ENCODE assay signal across 12 cellular contexts in the genomic region with DNA sequence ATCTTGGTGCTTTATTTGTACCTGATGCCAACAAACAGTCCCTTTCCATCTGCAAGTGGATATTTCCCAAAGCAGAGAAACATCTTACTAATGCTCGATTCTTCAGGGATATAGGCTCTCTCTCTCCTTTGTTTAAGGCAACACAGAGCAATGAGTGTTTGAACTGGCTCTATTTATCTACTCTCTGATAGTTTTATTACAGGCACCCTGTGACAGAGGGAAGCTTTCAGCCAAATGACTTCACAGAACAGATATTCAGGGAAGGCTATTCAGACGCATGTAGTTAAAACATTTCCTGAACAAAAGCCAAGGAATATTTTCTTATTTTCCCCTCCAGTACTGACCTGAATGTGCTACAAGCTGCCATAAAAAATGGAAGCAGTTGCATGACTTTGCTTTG.
A peak's percentile ranks its signal among the peaks of the same experiment; 100 is the strongest.
DNase-seq lines count a peak whose midpoint lies in the region; ATAC-seq and TF ChIP-seq lines count a peak whose summit lies in the region.
"Had no signal": no experiment of that assay in that cellular context is flagged by ENCODE, and none has a peak within 500 bp of the region (broad histone marks: within the 10 kb centered on the region; RNA-seq: fewer than 3 reads in every experiment).

No MANE protein-coding gene starts in this region.

- no peak overlapping the region for H3K4me2 ChIP-seq in neuronal stem cell (ENCODE audit: insufficient read depth, low read length, poor library complexity, severe bottlenecking)

- no peak overlapping the region for H3K18ac ChIP-seq in neuronal stem cell (ENCODE audit: low read length)

- BruUV-seq in A673 (replicated peaks; lab: Mats Ljungman, UMichigan): no TSS peak

- intact Hi-C loops in A673 (cut with micrococcal nuclease; ENCODE audit: unreplicated experiment): no loop called here

- peak; percentile 3 for DNase-seq in A673 (ENCODE audit: low spot score)
- DNase-seq in MG63: peak; percentile 65
- peak; percentile 27 for DNase-seq in astrocyte of the cerebellum (ENCODE audit: low read depth)
- peak; percentile 23 for DNase-seq in kidney tubule cell (ENCODE audit: low spot score)
- DNase-seq in NOMO-1 treated with dmso at 0.1 percent for 144 hours (lab: John Stamatoyannopoulos, UW; ENCODE audit: unreplicated experiment): no peak
- DNase-seq in neuronal stem cell (ENCODE audit: low spot score): no peak
- DNase-seq in T-helper 9 cell: no peak
- DNase-seq: activated T-cell treated with anti-CD3 and anti-CD28 coated beads, Interleukin-2, amount 50 U/mL, for 1 hour; Kasumi-1; T-helper 17 cell had no signal

- WGBS in neuronal stem cell (ENCODE audit: extremely low coverage in 2 of 2, insufficient read length in 2 of 2, insufficient replicate concordance in 1 of 2), 2 donors: no CpG with 5 or more reads among the region's 2 CpGs

- POLR2A ChIA-PET in A673 (lab: Charles Lee; ENCODE audit: low non-redundant PET): no interaction called here

- H3K36me3 ChIP-seq in A673 (ENCODE audit: insufficient read depth, low read length, poor library complexity, severe bottlenecking) (no peaks in the 10 kb centered on the region), MG63 (no peaks in the 10 kb centered on the region), neuronal stem cell (replicated peaks in 1 of 2; ENCODE audit: control insufficient read depth in 2 of 2, insufficient read depth in 2 of 2, low read length in 2 of 2) (no peaks in the 10 kb centered on the region)

- no peak overlapping the region for H3K4ac ChIP-seq in neuronal stem cell (ENCODE audit: low read length)

- no peak overlapping the region for H4K8ac ChIP-seq in neuronal stem cell (ENCODE audit: low read depth, low read length)

- H2BK15ac ChIP-seq in neuronal stem cell (ENCODE audit: low read length): no peak overlapping the region

- H2AFZ ChIP-seq in neuronal stem cell (ENCODE audit: low read length): no peak overlapping the region

- ATAC-seq in GM21825 (IDR thresholded peaks at IDR 0.05; ENCODE audit: unreplicated experiment): no peak
- ATAC-seq: T-helper 17 cell had no signal

- no peak overlapping the region for H3K14ac ChIP-seq in neuronal stem cell (ENCODE audit: low read length)

- no peak overlapping the region for H3K4me3 ChIP-seq in A673 (ENCODE audit: low read depth, low read length, poor library complexity, severe bottlenecking)
- no peak overlapping the region for H3K4me3 ChIP-seq in MG63
- no peak overlapping the region for H3K4me3 ChIP-seq in astrocyte of the cerebellum (ENCODE audit: low read depth, low read length)
- H3K4me3 ChIP-seq in neuronal stem cell (ENCODE audit: low read length in 2 of 2): no peak overlapping the region

- no peak overlapping the region for H2AK5ac ChIP-seq in neuronal stem cell (ENCODE audit: low read depth, low read length)

- in situ Hi-C loops in astrocyte of the cerebellum (cut with HindIII; ENCODE audit: low sequenced_read_pairs): no loop called here

- TF ChIP-seq CTCF in A673 (conservative IDR thresholded peaks at IDR 0.05; ENCODE audit: low read depth, low read length) (no peak), astrocyte of the cerebellum (IDR thresholded peaks at IDR 0.05; ENCODE audit: low read depth, low read length, missing control alignments) (no peak)

- H3K27ac ChIP-seq in A673 (ENCODE audit: low read depth, low read length, poor library complexity, severe bottlenecking): no peak overlapping the region
- H3K27ac ChIP-seq in neuronal stem cell (replicated peaks; ENCODE audit: low read length): no peak overlapping the region
- H3K27ac ChIP-seq: C4-2B had no signal

- H3K9me3 ChIP-seq in A673 (ENCODE audit: low read depth, low read length, poor library complexity, severe bottlenecking): no peaks in the 10 kb centered on the region
- H3K9me3 ChIP-seq in MG63: no peaks in the 10 kb centered on the region
- peaks cover 0 to 2% of the 10 kb centered on the region in 2 donors for H3K9me3 ChIP-seq in neuronal stem cell (replicated peaks in 1 of 2; ENCODE audit: control insufficient read depth in 2 of 2, insufficient read depth in 1 of 2, low read depth in 1 of 2, low read length in 2 of 2)

- H3K79me1 ChIP-seq in neuronal stem cell (ENCODE audit: low read depth, low read length): no peaks in the 10 kb centered on the region

- H4K91ac ChIP-seq in neuronal stem cell (ENCODE audit: low read depth, low read length, poor library complexity): no peak overlapping the region

- H3K9ac ChIP-seq in neuronal stem cell (ENCODE audit: low read depth, low read length, poor library complexity): no peak overlapping the region

- H3K23ac ChIP-seq in neuronal stem cell (ENCODE audit: low read depth, low read length, poor library complexity): no peak overlapping the region

- H3K4me1 ChIP-seq in A673 (ENCODE audit: insufficient read depth, low read length, poor library complexity, severe bottlenecking) (peaks cover 7% of the 10 kb centered on the region), neuronal stem cell (ENCODE audit: control insufficient read depth in 2 of 2, insufficient read depth in 1 of 2, low read depth in 1 of 2, low read length in 2 of 2) (no peaks in the 10 kb centered on the region)

- CTCF ChIA-PET in A673 (lab: Charles Lee): interaction anchor here (0.7 kb wide), 1 partner anchor 400 kb away, joined by 3 read pairs; no protein-coding TSS in a partner anchor

- H3K27me3 ChIP-seq in A673 (replicated peaks; ENCODE audit: insufficient read depth, low read depth, low read length, poor library complexity): no peaks in the 10 kb centered on the region
- no peaks in the 10 kb centered on the region for H3K27me3 ChIP-seq in MG63
- H3K27me3 ChIP-seq in neuronal stem cell (ENCODE audit: control insufficient read depth in 3 of 3, insufficient read depth in 3 of 3, low read depth in 1 of 3, low read length in 3 of 3): peaks cover 0 to 5% (median 0%) of the 10 kb centered on the region in 3 experiments

- H2BK120ac ChIP-seq in neuronal stem cell (ENCODE audit: low read depth, low read length): no peak overlapping the region

- H2BK5ac ChIP-seq in neuronal stem cell (ENCODE audit: low read length): no peak overlapping the region

- no peak overlapping the region for H2BK12ac ChIP-seq in neuronal stem cell (ENCODE audit: low read length)

Comparison
In these comparisons a context has a peak if more than half of its experiments do, and no peak if none do; other contexts are left out.
1. DNase-seq: peak in A673 (single experiment), MG63 (single experiment), astrocyte of the cerebellum (single experiment) and kidney tubule cell (single experiment); none in NOMO-1 treated with dmso at 0.1 percent for 144 hours (single experiment), neuronal stem cell (single experiment) and T-helper 9 cell (single experiment).